ENCODE assay signal across 17 cellular contexts in genomic region chr13:111242585-111242984, GRCh38.
DNase-seq lines count a peak whose midpoint lies in the region; ATAC-seq and TF ChIP-seq lines count a peak whose summit lies in the region.
"Had no signal": no experiment of that assay in that cellular context is flagged by ENCODE, and none has a peak within 500 bp of the region (broad histone marks: within the 10 kb centered on the region; RNA-seq: fewer than 3 reads in every experiment).

No MANE protein-coding gene starts in this region.

- H4K20me1 ChIP-seq in GM23338 (replicated peaks; ENCODE audit: insufficient read depth): peaks cover 4% of the 10 kb centered on the region; the same call in 1 of the 2 replicates

- no peak overlapping the region for H2AFZ ChIP-seq in GM23338

- H3K27me3 ChIP-seq in GM23338 (ENCODE audit: insufficient read depth) (no peaks in the 10 kb centered on the region), endodermal cell (ENCODE audit: control insufficient read depth, insufficient read depth, low read length, poor library complexity, severe bottlenecking) (no peaks in the 10 kb centered on the region), prostate gland (replicated peaks; ENCODE audit: insufficient read depth) (no peaks in the 10 kb centered on the region), H7 (ENCODE audit: control insufficient read depth, insufficient read depth, low read length) (no peaks in the 10 kb centered on the region)
- H3K27me3 ChIP-seq: BLaER1 had no signal

- TF ChIP-seq CTCF in GM23338 (conservative IDR thresholded peaks at IDR 0.05; ENCODE audit: low read depth in 2 of 2): no peak
- TF ChIP-seq CTCF in endodermal cell (conservative IDR thresholded peaks at IDR 0.05): no peak
- TF ChIP-seq CTCF in prostate gland (IDR thresholded peaks at IDR 0.05): no peak

- H3K4me2 ChIP-seq in GM23338: no peak overlapping the region
- H3K4me2 ChIP-seq: BLaER1 had no signal

- no peaks in the 10 kb centered on the region for H3F3A ChIP-seq in GM23338 (replicated peaks; ENCODE audit: low read depth)

- 0 out of 2 replicates have a peak overlapping the region, but pooled peaks have one; percentile 20 for H3K27ac Mint-ChIP-seq in GM23338
- no peak overlapping the region for H3K27ac Mint-ChIP-seq in endodermal cell
- no peak overlapping the region for H3K27ac Mint-ChIP-seq in stimulated activated memory B cell treated with anti-CD40 and anti-IgM and Interleukin-4, amounts not matched to agents 10 μg/mL and 1 μg/mL and 100 μg/mL, for 72 hours
- H3K27ac Mint-ChIP-seq: HFFc6 had no signal

- no peak for DNase-seq in GM23338 (ENCODE audit: low spot score)
- no peak for DNase-seq in caudate nucleus (lab: John Stamatoyannopoulos, UW)
- DNase-seq in endodermal cell: peak; percentile 24
- DNase-seq in prostate gland (ENCODE audit: low spot score): no peak
- DNase-seq in H7: no peak
- DNase-seq: 8988T; AML-193; Caco-2; CD8-positive, alpha-beta memory T cell; DND-41; GDM1; HCEC 1CT; HFFc6 had no signal

- H3K9me3 Mint-ChIP-seq in GM23338 (no peaks in the 10 kb centered on the region; the same call in 2 of the 3 replicates), endodermal cell (no peaks in the 10 kb centered on the region)
- no peaks in the 10 kb centered on the region for H3K9me3 Mint-ChIP-seq in stimulated activated memory B cell treated with anti-CD40 and anti-IgM and Interleukin-4, amounts not matched to agents 10 μg/mL and 1 μg/mL and 100 μg/mL, for 72 hours
- H3K9me3 Mint-ChIP-seq: CD8-positive, alpha-beta memory T cell; HFFc6 had no signal

- no peak overlapping the region for H3K27ac ChIP-seq in GM23338 (ENCODE audit: low read depth)
- H3K27ac ChIP-seq in caudate nucleus (ENCODE audit: low read depth, low read length): peak overlapping the region; percentile 93
- no peak overlapping the region for H3K27ac ChIP-seq in endodermal cell (ENCODE audit: low read depth, low read length)
- H3K27ac ChIP-seq in prostate gland: peak overlapping the region; percentile 34 to 83
- H3K27ac ChIP-seq: BLaER1 had no signal

- no peaks in the 10 kb centered on the region for H3K9me3 ChIP-seq in endodermal cell (ENCODE audit: control insufficient read depth, low read length)
- H3K9me3 ChIP-seq in prostate gland: no peaks in the 10 kb centered on the region
- H3K9me3 ChIP-seq: BLaER1, Caco-2 had no signal

- intact Hi-C loops in prostate gland (cut with DNase I): no loop called here

- H3K4me3 Mint-ChIP-seq in GM23338: no peak overlapping the region
- no peak overlapping the region for H3K4me3 Mint-ChIP-seq in endodermal cell
- no peak overlapping the region for H3K4me3 Mint-ChIP-seq in stimulated activated memory B cell treated with anti-CD40 and anti-IgM and Interleukin-4, amounts not matched to agents 10 μg/mL and 1 μg/mL and 100 μg/mL, for 72 hours
- H3K4me3 Mint-ChIP-seq: CD8-positive, alpha-beta memory T cell; HFFc6 had no signal

- no peak overlapping the region for H3K4me3 ChIP-seq in GM23338
- H3K4me3 ChIP-seq in endodermal cell (ENCODE audit: low read length): no peak overlapping the region
- no peak overlapping the region for H3K4me3 ChIP-seq in prostate gland
- H3K4me3 ChIP-seq in H7 (ENCODE audit: insufficient read depth, low read depth, low read length): no peak overlapping the region
- H3K4me3 ChIP-seq: BLaER1 had no signal

- H3K36me3 Mint-ChIP-seq in GM23338 (ENCODE audit: low read depth): peaks cover 33% of the 10 kb centered on the region
- H3K36me3 Mint-ChIP-seq in endodermal cell (ENCODE audit: low read depth): peaks cover 57% of the 10 kb centered on the region
- H3K36me3 Mint-ChIP-seq in stimulated activated memory B cell treated with anti-CD40 and anti-IgM and Interleukin-4, amounts not matched to agents 10 μg/mL and 1 μg/mL and 100 μg/mL, for 72 hours: peaks cover 68% of the 10 kb centered on the region

- H3K4me1 Mint-ChIP-seq in GM23338 (peaks cover 21% of the 10 kb centered on the region), endodermal cell (peaks cover 11% of the 10 kb centered on the region)
- H3K4me1 Mint-ChIP-seq in stimulated activated memory B cell treated with anti-CD40 and anti-IgM and Interleukin-4, amounts not matched to agents 10 μg/mL and 1 μg/mL and 100 μg/mL, for 72 hours: peaks cover 13% of the 10 kb centered on the region

- peaks cover 19% of the 10 kb centered on the region for H3K79me2 ChIP-seq in GM23338 (replicated peaks; ENCODE audit: insufficient read depth)

- H3K9ac ChIP-seq in endodermal cell (ENCODE audit: extremely low read depth, low read length, poor library complexity, severe bottlenecking): no peak overlapping the region
- H3K9ac ChIP-seq: BLaER1 had no signal

- H3K36me3 ChIP-seq in GM23338 (ENCODE audit: insufficient read depth) (peaks cover 20% of the 10 kb centered on the region), endodermal cell (ENCODE audit: control insufficient read depth, insufficient read depth, low read length) (peaks cover 50% of the 10 kb centered on the region), prostate gland (no peaks in the 10 kb centered on the region), H7 (replicated peaks; ENCODE audit: control insufficient read depth, insufficient read depth, low read length) (peaks cover 2% of the 10 kb centered on the region)

- H3K4me1 ChIP-seq in GM23338 (ENCODE audit: insufficient read depth) (peaks cover 11% of the 10 kb centered on the region), endodermal cell (ENCODE audit: control insufficient read depth, insufficient read depth, low read length) (no peaks in the 10 kb centered on the region), prostate gland (replicated peaks) (no peaks in the 10 kb centered on the region)
- H3K4me1 ChIP-seq: BLaER1 had no signal

- H3K9me2 ChIP-seq in GM23338 (ENCODE audit: insufficient read depth): no peaks in the 10 kb centered on the region

- H3K27me3 Mint-ChIP-seq in GM23338 (ENCODE audit: insufficient read depth, low read depth, poor library complexity) (peaks cover 3% of the 10 kb centered on the region), endodermal cell (ENCODE audit: insufficient read depth) (no peaks in the 10 kb centered on the region)
- H3K27me3 Mint-ChIP-seq in stimulated activated memory B cell treated with anti-CD40 and anti-IgM and Interleukin-4, amounts not matched to agents 10 μg/mL and 1 μg/mL and 100 μg/mL, for 72 hours: no peaks in the 10 kb centered on the region
- H3K27me3 Mint-ChIP-seq: CD8-positive, alpha-beta memory T cell had no signal

- 97 to 100% methylated on average over 4 to 8 of the region's 8 CpGs for WGBS in endodermal cell (ENCODE audit: insufficient coverage in 1 of 2, insufficient read length in 1 of 2), 2 experiments
- 88% methylated on average over 8 of the region's 8 CpGs for WGBS in prostate gland

- no peak for TF ChIP-seq POLR2A in prostate gland (IDR thresholded peaks at IDR 0.05)

- ATAC-seq in GM23338 (no peak), HG02759 (IDR thresholded peaks at IDR 0.05; ENCODE audit: unreplicated experiment) (no peak), HG02763 (IDR thresholded peaks at IDR 0.05; ENCODE audit: unreplicated experiment) (no peak)
- ATAC-seq in stimulated activated memory B cell treated with anti-CD40 and anti-IgM and Interleukin-4, amounts not matched to agents 10 μg/mL and 1 μg/mL and 100 μg/mL, for 72 hours: no peak

TF ChIP-seq in GM23338, 12 proteins besides CTCF, POLR2A, EP300 and RAD21:
- TF ChIP-seq POLR2AphosphoS5 (IDR thresholded peaks at IDR 0.05; ENCODE audit: low read depth) (no peak), NANOG (IDR thresholded peaks at IDR 0.05; ENCODE audit: borderline replicate concordance) (no peak), REST (IDR thresholded peaks at IDR 0.05; ENCODE audit: unreplicated experiment) (no peak), EZH2phosphoT487 (IDR thresholded peaks at IDR 0.05; ENCODE audit: unreplicated experiment) (no peak)

Comparison
In these comparisons a context has a peak if more than half of its experiments do, and no peak if none do; other contexts are left out.
1. H3K27ac ChIP-seq: peak in caudate nucleus (single experiment) and prostate gland (2 of 2); none in GM23338 (single experiment) and endodermal cell (single experiment).